ENCODE assay signal across 1 cellular context in genomic region chr19:35996777-35997176, GRCh38.
TF ChIP-seq lines count a peak whose summit lies in the region.

No MANE protein-coding gene starts in this region.

TF ChIP-seq in HCT116, 20 proteins besides CTCF, POLR2A, EP300 and RAD21 (continued from another document):
- TF ChIP-seq REST (IDR thresholded peaks at IDR 0.05; ENCODE audit: low read depth): no peak
